1 cellular context compared by ENCODE assay signal in the genomic region with DNA sequence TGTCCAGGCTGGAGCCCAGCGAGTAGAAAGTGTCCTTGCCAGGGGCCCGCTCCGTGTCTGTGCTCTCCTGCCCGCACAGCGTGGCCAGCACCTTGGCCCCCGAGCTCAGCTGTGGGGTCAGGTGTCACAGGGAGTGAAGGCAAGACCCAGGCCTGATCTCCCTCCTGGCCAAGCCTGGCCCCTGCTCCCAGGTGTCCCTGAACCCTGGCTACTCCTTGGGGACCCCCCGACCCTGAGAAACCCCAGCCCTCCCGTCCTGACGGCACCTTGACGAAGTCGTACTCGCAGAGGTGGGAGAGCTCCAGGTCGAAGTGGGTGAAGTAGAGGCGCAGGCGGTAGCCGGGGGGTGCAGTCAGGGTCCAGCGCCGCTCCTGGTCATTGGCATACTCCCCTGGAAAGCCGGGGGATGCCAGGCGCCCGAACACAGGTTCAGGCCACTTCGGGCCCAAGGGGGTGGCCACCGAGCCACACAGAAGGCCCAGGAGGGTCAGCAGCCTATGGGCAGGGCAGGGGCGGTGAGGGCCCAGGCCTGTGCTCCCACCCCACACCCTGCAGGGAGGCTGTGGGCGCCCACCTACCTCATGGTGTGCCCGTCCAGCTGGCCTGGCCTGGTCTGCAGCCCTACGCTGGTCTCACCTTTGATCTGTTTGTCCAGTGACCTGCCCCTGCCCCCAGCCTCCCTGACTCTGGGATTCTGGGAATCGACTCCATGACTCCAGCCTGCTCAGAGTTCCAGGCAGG.
TF ChIP-seq lines count a peak whose summit lies in the region.

TSS of gene MASP2 (minus strand) at position 615 of the 741 bp plus-strand sequence. CDS start at position 583, 32 bp downstream.

TF ChIP-seq in HepG2, 621 proteins besides CTCF, POLR2A, EP300 and RAD21 (continued from another document and continues in another):
- TF ChIP-seq E2F2 (CRISPR knock-in tag; IDR thresholded peaks at IDR 0.05; ENCODE audit: borderline replicate concordance) = no peak
- TF ChIP-seq ZBTB37 (CRISPR knock-in tag; IDR thresholded peaks at IDR 0.05) = no peak
- no peak for TF ChIP-seq ZSCAN9 (CRISPR knock-in tag; IDR thresholded peaks at IDR 0.05; ENCODE audit: borderline replicate concordance)
- TF ChIP-seq, protein P1, sequence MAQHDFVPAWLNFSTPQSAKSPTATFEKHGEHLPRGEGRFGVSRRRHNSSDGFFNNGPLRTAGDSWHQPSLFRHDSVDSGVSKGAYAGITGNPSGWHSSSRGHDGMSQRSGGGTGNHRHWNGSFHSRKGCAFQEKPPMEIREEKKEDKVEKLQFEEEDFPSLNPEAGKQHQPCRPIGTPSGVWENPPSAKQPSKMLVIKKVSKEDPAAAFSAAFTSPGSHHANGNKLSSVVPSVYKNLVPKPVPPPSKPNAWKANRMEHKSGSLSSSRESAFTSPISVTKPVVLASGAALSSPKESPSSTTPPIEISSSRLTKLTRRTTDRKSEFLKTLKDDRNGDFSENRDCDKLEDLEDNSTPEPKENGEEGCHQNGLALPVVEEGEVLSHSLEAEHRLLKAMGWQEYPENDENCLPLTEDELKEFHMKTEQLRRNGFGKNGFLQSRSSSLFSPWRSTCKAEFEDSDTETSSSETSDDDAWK (CRISPR knock-in tag; IDR thresholded peaks at IDR 0.05) = no peak
- TF ChIP-seq ZNF839 (CRISPR knock-in tag; IDR thresholded peaks at IDR 0.05; ENCODE audit: borderline replicate concordance) = no peak
- no peak for TF ChIP-seq STAG1 (CRISPR knock-in tag; IDR thresholded peaks at IDR 0.05)
- no peak; the same call in 1 of the 2 replicates for TF ChIP-seq ZNF639 (CRISPR knock-in tag; conservative IDR thresholded peaks at IDR 0.05)
- TF ChIP-seq ONECUT2 (CRISPR knock-in tag; IDR thresholded peaks at IDR 0.05) = no peak
- TF ChIP-seq TERF1 (CRISPR knock-in tag; IDR thresholded peaks at IDR 0.05) = no peak
- no peak for TF ChIP-seq TAF15 (IDR thresholded peaks at IDR 0.05; ENCODE audit: low read depth, low read length, poor library complexity, severe bottlenecking)
- TF ChIP-seq, protein P2, sequence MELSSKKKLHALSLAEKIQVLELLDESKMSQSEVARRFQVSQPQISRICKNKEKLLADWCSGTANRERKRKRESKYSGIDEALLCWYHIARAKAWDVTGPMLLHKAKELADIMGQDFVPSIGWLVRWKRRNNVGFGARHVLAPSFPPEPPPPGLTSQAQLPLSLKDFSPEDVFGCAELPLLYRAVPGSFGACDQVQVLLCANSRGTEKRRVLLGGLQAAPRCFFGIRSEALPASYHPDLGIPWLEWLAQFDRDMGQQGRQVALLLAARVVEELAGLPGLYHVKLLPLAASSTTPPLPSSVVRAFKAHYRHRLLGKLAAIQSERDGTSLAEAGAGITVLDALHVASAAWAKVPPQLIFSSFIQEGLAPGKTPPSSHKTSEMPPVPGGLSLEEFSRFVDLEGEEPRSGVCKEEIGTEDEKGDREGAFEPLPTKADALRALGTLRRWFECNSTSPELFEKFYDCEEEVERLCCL (CRISPR knock-in tag; IDR thresholded peaks at IDR 0.05; ENCODE audit: borderline replicate concordance) = no peak
- 0 out of 2 replicates have a peak, but pooled peaks have one; percentile 47 for TF ChIP-seq ZNF776 (CRISPR knock-in tag; IDR thresholded peaks at IDR 0.05)
- no peak; the same call in 1 of the 2 replicates for TF ChIP-seq ZNF33B (CRISPR knock-in tag; IDR thresholded peaks at IDR 0.05)
- no peak for TF ChIP-seq SALL1 (CRISPR knock-in tag; IDR thresholded peaks at IDR 0.05)
- peak; percentile 34; the same call in 1 of the 2 replicates for TF ChIP-seq KLF12 (CRISPR knock-in tag; IDR thresholded peaks at IDR 0.05; ENCODE audit: borderline replicate concordance)
- 0 out of 2 replicates have a peak, but pooled peaks have one; percentile 66 for TF ChIP-seq ZNF558 (CRISPR knock-in tag; IDR thresholded peaks at IDR 0.05; ENCODE audit: borderline replicate concordance)
- TF ChIP-seq ZNF713 (CRISPR knock-in tag; IDR thresholded peaks at IDR 0.05) = no peak
- TF ChIP-seq HNRNPK (IDR thresholded peaks at IDR 0.05; ENCODE audit: low read depth, low read length, poor library complexity, severe bottlenecking) = no peak
- TF ChIP-seq, protein P3, sequence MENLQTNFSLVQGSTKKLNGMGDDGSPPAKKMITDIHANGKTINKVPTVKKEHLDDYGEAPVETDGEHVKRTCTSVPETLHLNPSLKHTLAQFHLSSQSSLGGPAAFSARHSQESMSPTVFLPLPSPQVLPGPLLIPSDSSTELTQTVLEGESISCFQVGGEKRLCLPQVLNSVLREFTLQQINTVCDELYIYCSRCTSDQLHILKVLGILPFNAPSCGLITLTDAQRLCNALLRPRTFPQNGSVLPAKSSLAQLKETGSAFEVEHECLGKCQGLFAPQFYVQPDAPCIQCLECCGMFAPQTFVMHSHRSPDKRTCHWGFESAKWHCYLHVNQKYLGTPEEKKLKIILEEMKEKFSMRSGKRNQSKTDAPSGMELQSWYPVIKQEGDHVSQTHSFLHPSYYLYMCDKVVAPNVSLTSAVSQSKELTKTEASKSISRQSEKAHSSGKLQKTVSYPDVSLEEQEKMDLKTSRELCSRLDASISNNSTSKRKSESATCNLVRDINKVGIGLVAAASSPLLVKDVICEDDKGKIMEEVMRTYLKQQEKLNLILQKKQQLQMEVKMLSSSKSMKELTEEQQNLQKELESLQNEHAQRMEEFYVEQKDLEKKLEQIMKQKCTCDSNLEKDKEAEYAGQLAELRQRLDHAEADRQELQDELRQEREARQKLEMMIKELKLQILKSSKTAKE (CRISPR knock-in tag; IDR thresholded peaks at IDR 0.05; ENCODE audit: borderline replicate concordance) = no peak
- no peak for TF ChIP-seq ZNF326 (CRISPR knock-in tag; IDR thresholded peaks at IDR 0.05; ENCODE audit: borderline replicate concordance)
- no peak for TF ChIP-seq ZNF530 (CRISPR knock-in tag; IDR thresholded peaks at IDR 0.05; ENCODE audit: low read depth)
- TF ChIP-seq SALL2 (CRISPR knock-in tag; IDR thresholded peaks at IDR 0.05) = 0 out of 2 replicates have a peak, but pooled peaks have one; percentile 34
- TF ChIP-seq YY1 (IDR thresholded peaks at IDR 0.05; ENCODE audit: insufficient read depth, insufficient replicate concordance, low read depth, low read length) = peak; percentile 63
- TF ChIP-seq ZNF337 (CRISPR knock-in tag; IDR thresholded peaks at IDR 0.05; ENCODE audit: borderline replicate concordance, low read depth) = no peak
- TF ChIP-seq MIER3 (CRISPR knock-in tag; IDR thresholded peaks at IDR 0.05; ENCODE audit: borderline replicate concordance) = no peak
- TF ChIP-seq NKX3-1 (CRISPR knock-in tag; IDR thresholded peaks at IDR 0.05) = 0 out of 2 replicates have a peak, but pooled peaks have one; percentile 40
- peak; percentile 51; the same call in 1 of the 2 replicates for TF ChIP-seq ZNF142 (CRISPR knock-in tag; IDR thresholded peaks at IDR 0.05)
- TF ChIP-seq MXD3 (CRISPR knock-in tag; IDR thresholded peaks at IDR 0.05) = no peak
- TF ChIP-seq TOPORS (CRISPR knock-in tag; IDR thresholded peaks at IDR 0.05) = no peak
- TF ChIP-seq ZNF207 (IDR thresholded peaks at IDR 0.05; ENCODE audit: borderline replicate concordance) = no peak
- TF ChIP-seq ATF6 (CRISPR knock-in tag; conservative IDR thresholded peaks at IDR 0.05) = no peak
- no peak for TF ChIP-seq ZNF3 (CRISPR knock-in tag; IDR thresholded peaks at IDR 0.05)
- TF ChIP-seq ZNF724P (CRISPR knock-in tag; IDR thresholded peaks at IDR 0.05; ENCODE audit: borderline replicate concordance) = no peak
- TF ChIP-seq RBM39 (IDR thresholded peaks at IDR 0.05; ENCODE audit: low read depth, low read length, poor library complexity, severe bottlenecking) = peak; percentile 58
- TF ChIP-seq HMGA1 (CRISPR knock-in tag; conservative IDR thresholded peaks at IDR 0.05) = no peak
- TF ChIP-seq MAX (IDR thresholded peaks at IDR 0.05) = peak; percentile 75
- TF ChIP-seq ZNF569 (CRISPR knock-in tag; IDR thresholded peaks at IDR 0.05; ENCODE audit: borderline replicate concordance) = no peak
